In genomic region chr21:44006017-44006624, GRCh38 we compare ENCODE assay signal across 1 cellular context.
TF ChIP-seq lines count a peak whose summit lies in the region.

No MANE protein-coding gene starts in this region.

TF ChIP-seq in SK-N-SH, 30 proteins besides CTCF, POLR2A, EP300 and RAD21 (continued from another document):
- TF ChIP-seq FOSL2 (IDR thresholded peaks at IDR 0.05; ENCODE audit: borderline replicate concordance, low read depth) (peak; percentile 88; the same call in 1 of the 2 replicates), NFIC (IDR thresholded peaks at IDR 0.05; ENCODE audit: borderline replicate concordance) (no peak), TCF12 (IDR thresholded peaks at IDR 0.05) (peak; percentile 93), PBX3 (IDR thresholded peaks at IDR 0.05) (peak; percentile 89), MXI1 (IDR thresholded peaks at IDR 0.05; ENCODE audit: low read depth, low read length) (no peak), JUND (IDR thresholded peaks at IDR 0.05) (peak; percentile 85), TAF1 (IDR thresholded peaks at IDR 0.05; ENCODE audit: borderline replicate concordance, low read depth, low read length) (peak; percentile 64; the same call in 1 of the 2 replicates), NRF1 (IDR thresholded peaks at IDR 0.05; ENCODE audit: low read depth, low read length) (no peak), SIN3A (IDR thresholded peaks at IDR 0.05; ENCODE audit: borderline replicate concordance, low read depth, low read length) (0 out of 2 replicates have a peak, but pooled peaks have one; percentile 23)
